10 cellular contexts compared by ENCODE assay signal in the genomic region with DNA sequence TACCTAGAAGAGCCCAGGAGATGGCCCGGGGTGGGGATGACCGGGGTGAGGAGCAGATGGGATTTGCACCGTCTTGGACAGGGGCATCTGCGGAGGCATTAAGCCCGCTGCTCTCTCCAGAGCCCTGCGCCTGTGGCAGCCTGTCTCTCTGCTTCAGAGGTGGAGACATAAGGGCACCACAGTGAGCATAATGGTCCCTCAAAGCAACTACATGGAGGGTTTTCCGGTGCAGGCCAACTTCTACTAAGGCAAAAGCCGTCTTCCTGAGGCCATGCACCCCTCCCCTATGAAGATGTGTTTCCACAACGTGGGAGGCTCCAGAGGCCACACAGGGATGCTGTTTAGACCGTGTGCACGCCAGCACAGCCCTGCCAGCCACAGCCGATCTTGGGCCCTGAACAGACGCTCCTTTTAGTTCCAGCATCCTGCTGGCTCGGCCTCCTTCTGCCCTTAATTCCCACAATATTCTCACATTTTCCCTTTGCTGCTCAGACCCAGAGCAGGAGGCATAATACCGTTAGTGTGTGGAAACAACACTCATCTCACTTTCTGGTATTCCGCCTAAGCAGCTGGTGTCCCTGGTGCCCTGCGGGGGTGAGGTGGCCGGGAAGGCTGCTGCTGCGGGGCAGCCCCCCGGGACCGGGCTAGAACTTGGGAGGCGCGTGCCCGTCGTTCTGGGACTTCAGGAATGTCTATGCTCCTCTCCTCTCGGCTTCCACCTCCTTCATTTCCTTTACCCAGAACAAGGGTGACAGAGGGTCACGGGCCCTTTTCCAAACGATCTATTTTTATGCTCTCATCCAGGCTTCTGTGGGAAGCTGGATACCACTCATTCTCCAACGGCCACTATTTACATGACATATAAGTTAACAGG.
DNase-seq lines count a peak whose midpoint lies in the region; ATAC-seq, FAIRE-seq and TF ChIP-seq lines count a peak whose summit lies in the region.
"Had no signal": no experiment of that assay in that cellular context is flagged by ENCODE, and none has a peak within 500 bp of the region (broad histone marks: within the 10 kb centered on the region; RNA-seq: fewer than 3 reads in every experiment).

No MANE protein-coding gene starts in this region.

- no peak overlapping the region for H3K4me3 Mint-ChIP-seq in WTC11
- no peak overlapping the region for H3K4me3 Mint-ChIP-seq in CD4-positive, alpha-beta T cell
- H3K4me3 Mint-ChIP-seq: B cell had no signal

- peaks cover 36% of the 10 kb centered on the region for H3K4me1 Mint-ChIP-seq in WTC11
- H3K4me1 Mint-ChIP-seq in CD4-positive, alpha-beta T cell (ENCODE audit: low read depth): no peaks in the 10 kb centered on the region
- H3K4me1 Mint-ChIP-seq: B cell had no signal

- no peak for DNase-seq in WTC11 (ENCODE audit: low spot score)
- no peak for DNase-seq in pancreas
- DNase-seq in RKO (ENCODE audit: low spot score): no peak
- no peak for DNase-seq in CD4-positive, alpha-beta T cell
- DNase-seq in MG63: no peak
- DNase-seq: esophagus squamous epithelium had no signal

- no peak for TF ChIP-seq CTCF in WTC11 (IDR thresholded peaks at IDR 0.05)
- TF ChIP-seq CTCF in gastroesophageal sphincter (IDR thresholded peaks at IDR 0.05): no peak
- TF ChIP-seq CTCF in pancreas (IDR thresholded peaks at IDR 0.05): no peak
- no peak for TF ChIP-seq CTCF in CD4-positive, alpha-beta T cell (IDR thresholded peaks at IDR 0.05)

- no peaks in the 10 kb centered on the region for H3K9me3 ChIP-seq in gastroesophageal sphincter
- H3K9me3 ChIP-seq in pancreas: no peaks in the 10 kb centered on the region
- no peaks in the 10 kb centered on the region for H3K9me3 ChIP-seq in CD4-positive, alpha-beta T cell (ENCODE audit: control insufficient read depth, low read length)
- no peaks in the 10 kb centered on the region for H3K9me3 ChIP-seq in MG63
- H3K9me3 ChIP-seq: esophagus squamous epithelium had no signal

- peaks cover 14% of the 10 kb centered on the region for H3K36me3 Mint-ChIP-seq in WTC11
- H3K36me3 Mint-ChIP-seq in CD4-positive, alpha-beta T cell (ENCODE audit: low read depth): no peaks in the 10 kb centered on the region

- H3K27me3 ChIP-seq in ACC112 (ENCODE audit: insufficient read depth, low read length) (no peaks in the 10 kb centered on the region), gastroesophageal sphincter (no peaks in the 10 kb centered on the region), pancreas (no peaks in the 10 kb centered on the region), MG63 (no peaks in the 10 kb centered on the region)
- H3K27me3 ChIP-seq in CD4-positive, alpha-beta T cell (ENCODE audit: control insufficient read depth, insufficient read depth, low read length): no peaks in the 10 kb centered on the region
- H3K27me3 ChIP-seq: esophagus squamous epithelium had no signal

- POLR2A ChIA-PET in WTC11 (lab: Charles Lee): no interaction called here
- POLR2A ChIA-PET in CD4-positive, alpha-beta T cell (lab: Charles Lee): no interaction called here

- intact Hi-C loops in pancreas (cut with DNase I): no loop called here
- intact Hi-C loops in CD4-positive, alpha-beta T cell (cut with DNase I, micrococcal nuclease): no loop called here

- WGBS in gastroesophageal sphincter (ENCODE audit: low coverage in 1 of 2), 2 donors: 23 to 46% methylated on average over 15 of the region's 29 CpGs
- WGBS in pancreas, 2 donors: 74 to 82% methylated on average over 29 of the region's 29 CpGs

- H3K4me1 ChIP-seq in ACC112 (ENCODE audit: control insufficient read depth, insufficient read depth, low read length, unreplicated experiment) (peaks cover 16% of the 10 kb centered on the region), gastroesophageal sphincter (peaks cover 0 to 29% (median 12%) of the 10 kb centered on the region in 3 donors), pancreas (peaks cover 0 to 10% (median 0%) of the 10 kb centered on the region in 3 donors)

- CTCF ChIA-PET in WTC11 (lab: Charles Lee): interaction anchor here (1.4 to 2.0 kb wide), 2 partner anchors 14 to 49 kb away, joined by 5 read pairs; no protein-coding TSS in a partner anchor
- CTCF ChIA-PET in CD4-positive, alpha-beta T cell (lab: Charles Lee): no interaction called here

- no peak for TF ChIP-seq POLR2A in gastroesophageal sphincter (IDR thresholded peaks at IDR 0.05)

- peak; percentile 56 for ATAC-seq in WTC11
- ATAC-seq in gastroesophageal sphincter: peak; percentile 51
- ATAC-seq in pancreas: peak in 3 of 4 donors; percentile 13 to 31 (median 30)
- ATAC-seq in GM19463 (IDR thresholded peaks at IDR 0.05; ENCODE audit: unreplicated experiment): no peak
- ATAC-seq in CD4-positive, alpha-beta T cell (ENCODE audit: poor library complexity): no peak

- H3K79me2 ChIP-seq in ACC112 (ENCODE audit: control insufficient read depth, insufficient read depth, low read length, unreplicated experiment): no peaks in the 10 kb centered on the region

- no peak for TF ChIP-seq EP300 in gastroesophageal sphincter (IDR thresholded peaks at IDR 0.05)

- no peaks in the 10 kb centered on the region for H3K27me3 Mint-ChIP-seq in WTC11 (ENCODE audit: low read depth)
- no peaks in the 10 kb centered on the region for H3K27me3 Mint-ChIP-seq in CD4-positive, alpha-beta T cell
- H3K27me3 Mint-ChIP-seq: B cell had no signal

- no peak overlapping the region for H2AFZ ChIP-seq in ACC112 (ENCODE audit: low read length, unreplicated experiment)

- no peak overlapping the region for H3K4me3 ChIP-seq in ACC112 (ENCODE audit: low read depth, low read length)
- peak overlapping the region in 1 of 2 donors; percentile 16 for H3K4me3 ChIP-seq in gastroesophageal sphincter
- H3K4me3 ChIP-seq in pancreas: no peak overlapping the region
- H3K4me3 ChIP-seq in MG63: no peak overlapping the region
- H3K4me3 ChIP-seq: esophagus squamous epithelium had no signal

- FAIRE-seq in pancreas (lab: Jason Lieb, UNC): no peak

- peak overlapping the region; percentile 94 for H3K27ac Mint-ChIP-seq in WTC11
- no peak overlapping the region for H3K27ac Mint-ChIP-seq in CD4-positive, alpha-beta T cell
- H3K27ac Mint-ChIP-seq: B cell had no signal

- H3K27ac ChIP-seq in ACC112 (ENCODE audit: low read depth, low read length) (peak overlapping the region; percentile 18; the same call in 1 of the 2 replicates), gastroesophageal sphincter (peak overlapping the region; percentile 1 to 70 (median 65)), pancreas (peak overlapping the region in 2 of 4 donors; percentile 18 to 29)
- H3K27ac ChIP-seq in CD4-positive, alpha-beta T cell (ENCODE audit: low read depth, low read length): no peak overlapping the region

- H3K36me3 ChIP-seq in ACC112 (ENCODE audit: insufficient read depth, low read length): peaks cover 33% of the 10 kb centered on the region
- H3K36me3 ChIP-seq in gastroesophageal sphincter: peaks cover 0 to 3% of the 10 kb centered on the region in 2 donors
- peaks cover 0 to 22% (median 11%) of the 10 kb centered on the region in 3 donors for H3K36me3 ChIP-seq in pancreas
- peaks cover 9% of the 10 kb centered on the region for H3K36me3 ChIP-seq in MG63

- H3K9me3 Mint-ChIP-seq in WTC11: peaks cover 6% of the 10 kb centered on the region; the same call in 1 of the 2 replicates
- H3K9me3 Mint-ChIP-seq in CD4-positive, alpha-beta T cell: no peaks in the 10 kb centered on the region

TF ChIP-seq in WTC11, 78 proteins besides CTCF, POLR2A, EP300 and RAD21 (continues in another document):
- TF ChIP-seq FOXP1 (CRISPR knock-in tag; IDR thresholded peaks at IDR 0.05; ENCODE audit: borderline replicate concordance) (0 out of 2 replicates have a peak, but pooled peaks have one; percentile 20), ZNF416 (CRISPR knock-in tag; IDR thresholded peaks at IDR 0.05) (no peak), GABPB1 (CRISPR knock-in tag; IDR thresholded peaks at IDR 0.05) (no peak), ZNF138 (CRISPR knock-in tag; conservative IDR thresholded peaks at IDR 0.05) (no peak), ELF4 (CRISPR knock-in tag; IDR thresholded peaks at IDR 0.05; ENCODE audit: low read depth) (no peak)
- TF ChIP-seq, protein P1, sequence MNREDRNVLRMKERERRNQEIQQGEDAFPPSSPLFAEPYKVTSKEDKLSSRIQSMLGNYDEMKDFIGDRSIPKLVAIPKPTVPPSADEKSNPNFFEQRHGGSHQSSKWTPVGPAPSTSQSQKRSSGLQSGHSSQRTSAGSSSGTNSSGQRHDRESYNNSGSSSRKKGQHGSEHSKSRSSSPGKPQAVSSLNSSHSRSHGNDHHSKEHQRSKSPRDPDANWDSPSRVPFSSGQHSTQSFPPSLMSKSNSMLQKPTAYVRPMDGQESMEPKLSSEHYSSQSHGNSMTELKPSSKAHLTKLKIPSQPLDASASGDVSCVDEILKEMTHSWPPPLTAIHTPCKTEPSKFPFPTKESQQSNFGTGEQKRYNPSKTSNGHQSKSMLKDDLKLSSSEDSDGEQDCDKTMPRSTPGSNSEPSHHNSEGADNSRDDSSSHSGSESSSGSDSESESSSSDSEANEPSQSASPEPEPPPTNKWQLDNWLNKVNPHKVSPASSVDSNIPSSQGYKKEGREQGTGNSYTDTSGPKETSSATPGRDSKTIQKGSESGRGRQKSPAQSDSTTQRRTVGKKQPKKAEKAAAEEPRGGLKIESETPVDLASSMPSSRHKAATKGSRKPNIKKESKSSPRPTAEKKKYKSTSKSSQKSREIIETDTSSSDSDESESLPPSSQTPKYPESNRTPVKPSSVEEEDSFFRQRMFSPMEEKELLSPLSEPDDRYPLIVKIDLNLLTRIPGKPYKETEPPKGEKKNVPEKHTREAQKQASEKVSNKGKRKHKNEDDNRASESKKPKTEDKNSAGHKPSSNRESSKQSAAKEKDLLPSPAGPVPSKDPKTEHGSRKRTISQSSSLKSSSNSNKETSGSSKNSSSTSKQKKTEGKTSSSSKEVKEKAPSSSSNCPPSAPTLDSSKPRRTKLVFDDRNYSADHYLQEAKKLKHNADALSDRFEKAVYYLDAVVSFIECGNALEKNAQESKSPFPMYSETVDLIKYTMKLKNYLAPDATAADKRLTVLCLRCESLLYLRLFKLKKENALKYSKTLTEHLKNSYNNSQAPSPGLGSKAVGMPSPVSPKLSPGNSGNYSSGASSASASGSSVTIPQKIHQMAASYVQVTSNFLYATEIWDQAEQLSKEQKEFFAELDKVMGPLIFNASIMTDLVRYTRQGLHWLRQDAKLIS (CRISPR knock-in tag; IDR thresholded peaks at IDR 0.05; ENCODE audit: borderline replicate concordance): no peak
- TF ChIP-seq, protein P2, sequence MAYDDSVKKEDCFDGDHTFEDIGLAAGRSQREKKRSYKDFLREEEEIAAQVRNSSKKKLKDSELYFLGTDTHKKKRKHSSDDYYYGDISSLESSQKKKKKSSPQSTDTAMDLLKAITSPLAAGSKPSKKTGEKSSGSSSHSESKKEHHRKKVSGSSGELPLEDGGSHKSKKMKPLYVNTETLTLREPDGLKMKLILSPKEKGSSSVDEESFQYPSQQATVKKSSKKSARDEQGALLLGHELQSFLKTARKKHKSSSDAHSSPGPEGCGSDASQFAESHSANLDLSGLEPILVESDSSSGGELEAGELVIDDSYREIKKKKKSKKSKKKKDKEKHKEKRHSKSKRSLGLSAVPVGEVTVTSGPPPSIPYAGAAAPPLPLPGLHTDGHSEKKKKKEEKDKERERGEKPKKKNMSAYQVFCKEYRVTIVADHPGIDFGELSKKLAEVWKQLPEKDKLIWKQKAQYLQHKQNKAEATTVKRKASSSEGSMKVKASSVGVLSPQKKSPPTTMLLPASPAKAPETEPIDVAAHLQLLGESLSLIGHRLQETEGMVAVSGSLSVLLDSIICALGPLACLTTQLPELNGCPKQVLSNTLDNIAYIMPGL (CRISPR knock-in tag; IDR thresholded peaks at IDR 0.05): no peak

Comparison
In these comparisons a context has a peak if more than half of its experiments do, and no peak if none do; other contexts are left out.
1. ATAC-seq: peak in WTC11 (single experiment), gastroesophageal sphincter (single experiment) and pancreas (3 of 4); none in GM19463 (single experiment) and CD4-positive, alpha-beta T cell (single experiment).